Comparison of ENCODE assay signal across 8 cellular contexts in genomic region chr2:65265090-65266045, GRCh38. TPM values are rescaled to one million over a fixed set of nuclear protein-coding genes. Genes with fewer than 3 reads are reported as not detected.
DNase-seq lines count a peak whose midpoint lies in the region; ATAC-seq and TF ChIP-seq lines count a peak whose summit lies in the region.

No MANE protein-coding gene starts in this region.

- no peaks in the 10 kb centered on the region for H3K4me1 ChIP-seq in ovary (ENCODE audit: insufficient read depth)

- peak; percentile 58 for TF ChIP-seq CTCF in GM10248 (IDR thresholded peaks at IDR 0.05; ENCODE audit: control extremely low read depth, extremely low read depth, low read depth, missing control alignments)
- peak; percentile 38; the same call in 1 of the 2 replicates for TF ChIP-seq CTCF in WI38 (IDR thresholded peaks at IDR 0.05; ENCODE audit: low read depth, low read length)
- peak; percentile 27 to 78 (median 76) for TF ChIP-seq CTCF in ovary (IDR thresholded peaks at IDR 0.05)

- ATAC-seq in GM18867 (IDR thresholded peaks at IDR 0.05; ENCODE audit: unreplicated experiment) (no peak), HG03469 (IDR thresholded peaks at IDR 0.05; ENCODE audit: unreplicated experiment) (no peak)

- H3K27ac ChIP-seq in ovary = no peak overlapping the region

- no peak overlapping the region for H3K4me3 ChIP-seq in WI38 (ENCODE audit: low read depth, low read length)
- no peak overlapping the region for H3K4me3 ChIP-seq in ovary

- no peaks in the 10 kb centered on the region for H3K36me3 ChIP-seq in ovary

- H3K9me3 ChIP-seq in ovary = no peaks in the 10 kb centered on the region

- DNase-seq in ACHN = peak; percentile 81
- DNase-seq in GM10248 (ENCODE audit: extremely low spot score) = no peak
- peak; percentile 20 for DNase-seq in NCI-H2029 treated with DMSO at 0.1 percent for 48 hours (lab: John Stamatoyannopoulos, UW)
- DNase-seq in glomerular visceral epithelial cell (ENCODE audit: extremely low spot score) = peak; percentile 73
- peak in 1 of 5 donors; percentile 51 for DNase-seq in ovary

- TF ChIP-seq EP300 in ovary (IDR thresholded peaks at IDR 0.05) = no peak

- in situ Hi-C loops in ACHN (cut with HindIII; ENCODE audit: low pct_ligation_motif_present, low pct_unique_long_range_greater_than_20kb, low sequenced_read_pairs) = loop anchor here (25.0 kb wide), 1 partner anchor 272 kb away; no protein-coding TSS in a partner anchor

- no peak for TF ChIP-seq POLR2A in ovary (IDR thresholded peaks at IDR 0.05)

- CTCF ChIA-PET in GM10248 (lab: Yijun Ruan, JAX) = interaction anchor here (0.7 to 2.1 kb wide), 18 partner anchors 12 to 306 kb away, joined by 3 to 16 read pairs (median 4); no protein-coding TSS in a partner anchor

- intact Hi-C loops in ovary (cut with DNase I) = loop anchor here in 3 of 4 donors (5.0 to 10.0 kb wide), 3 partner anchors 169 to 289 kb away; partner anchors contain the start of gene SPRED2 (in 2 of the 3)

- POLR2A ChIA-PET in GM10248 (lab: Yijun Ruan, JAX) = no interaction called here

- 26 to 30% (median 26%) methylated on average over 6 of the region's 6 CpGs for WGBS in ovary, 3 donors

- no peaks in the 10 kb centered on the region for H3K27me3 ChIP-seq in ovary

RNA-seq across cellular contexts. Expression of gene ACTR2, which starts 37.7 kb away (rescaled TPM):
- total RNA-seq in ovary = 100 to 1,000 TPM in 5 of 7 donors, 10 to 100 TPM in 2; 33.4 to 146 (median 113) TPM
- polyA plus RNA-seq in ovary = 100 to 1,000 TPM in 1 of 2 donors, 10 to 100 TPM in 1; 46.3 to 129 TPM
